Comparison of ENCODE assay signal across 25 cellular contexts in genomic region chr3:102570551-102570950, GRCh38.
A peak's percentile ranks its signal among the peaks of the same experiment; 100 is the strongest.
DNase-seq lines count a peak whose midpoint lies in the region; ATAC-seq, FAIRE-seq and TF ChIP-seq lines count a peak whose summit lies in the region.
"Had no signal": no experiment of that assay in that cellular context is flagged by ENCODE, and none has a peak within 500 bp of the region (broad histone marks: within the 10 kb centered on the region; RNA-seq: fewer than 3 reads in every experiment).

No MANE protein-coding gene starts in this region.

- TF ChIP-seq CTCF in right lobe of liver (IDR thresholded peaks at IDR 0.05): no peak
- TF ChIP-seq CTCF in HepG2 (CRISPR knock-in tag; IDR thresholded peaks at IDR 0.05): no peak
- TF ChIP-seq CTCF in left lung (IDR thresholded peaks at IDR 0.05): no peak
- TF ChIP-seq CTCF in esophagus muscularis mucosa (IDR thresholded peaks at IDR 0.05): no peak

- in situ Hi-C loops in HepG2 (cut with HindIII; ENCODE audit: extremely low pct_ligation_motif_present, low pct_unique_long_range_greater_than_20kb): no loop called here

- no peak overlapping the region for H3K9ac ChIP-seq in HepG2 (ENCODE audit: insufficient read depth, low read depth, low read length)
- H3K9ac ChIP-seq: BLaER1 had no signal

- no peak for TF ChIP-seq RAD21 in HepG2 (CRISPR knock-in tag; IDR thresholded peaks at IDR 0.05)

- no peak overlapping the region for H2AFZ ChIP-seq in HepG2 (ENCODE audit: low read length)

- H3K36me3 ChIP-seq in right lobe of liver (no peaks in the 10 kb centered on the region), HepG2 (replicated peaks in 1 of 2; ENCODE audit: control insufficient read depth in 1 of 2, insufficient read depth in 2 of 2, low read length in 2 of 2) (no peaks in the 10 kb centered on the region), left lung (no peaks in the 10 kb centered on the region), esophagus muscularis mucosa (no peaks in the 10 kb centered on the region)
- H3K36me3 ChIP-seq: BE2C, BLaER1 had no signal

- TF ChIP-seq POLR2A in right lobe of liver (IDR thresholded peaks at IDR 0.05) (no peak), HepG2 (IDR thresholded peaks at IDR 0.05; ENCODE audit: insufficient read depth in 1 of 2, low read depth in 2 of 2, low read length in 2 of 2) (no peak), esophagus muscularis mucosa (IDR thresholded peaks at IDR 0.05; ENCODE audit: low read depth) (no peak)

- no peak for FAIRE-seq in HepG2 (lab: Jason Lieb, UNC)
- FAIRE-seq: A549, GM12878, GM12892, GM18507 had no signal

- no peaks in the 10 kb centered on the region for H3K9me3 ChIP-seq in right lobe of liver
- 0 out of 2 replicates have a peak, but pooled peaks cover under 1% of the 10 kb centered on the region for H3K9me3 ChIP-seq in HepG2 (ENCODE audit: low read length)
- H3K9me3 ChIP-seq in left lung: no peaks in the 10 kb centered on the region
- no peaks in the 10 kb centered on the region for H3K9me3 ChIP-seq in esophagus muscularis mucosa
- H3K9me3 ChIP-seq: A549, BE2C, BLaER1 had no signal

- WGBS in right lobe of liver (ENCODE audit: insufficient coverage, low coverage, low lambda C conversion rate, missing lambda C conversion rate): 31% methylated on average over 3 of the region's 3 CpGs
- WGBS in HepG2 (ENCODE audit: low lambda C conversion rate): 2% methylated on average over 3 of the region's 3 CpGs
- WGBS in esophagus muscularis mucosa: 67% methylated on average over 3 of the region's 3 CpGs

- peaks cover 0 to 24% (median 4%) of the 10 kb centered on the region in 4 donors for H3K4me1 ChIP-seq in right lobe of liver
- no peaks in the 10 kb centered on the region for H3K4me1 ChIP-seq in HepG2 (ENCODE audit: insufficient read depth, low read length)
- no peaks in the 10 kb centered on the region for H3K4me1 ChIP-seq in left lung
- no peaks in the 10 kb centered on the region for H3K4me1 ChIP-seq in esophagus muscularis mucosa
- H3K4me1 ChIP-seq: A549, BE2C, BLaER1 had no signal

- H3K4me2 ChIP-seq in HepG2 (ENCODE audit: low read depth, low read length): no peak overlapping the region
- H3K4me2 ChIP-seq: A549, BLaER1 had no signal

- H3K79me2 ChIP-seq in HepG2 (ENCODE audit: insufficient read depth, low read length): no peaks in the 10 kb centered on the region

- H3K27ac ChIP-seq in right lobe of liver (peak overlapping the region in 2 of 3 donors; percentile 1 to 24), HepG2 (ENCODE audit: extremely low read length, insufficient read depth, low read length) (no peak overlapping the region), left lung (no peak overlapping the region), esophagus muscularis mucosa (replicated peaks in 1 of 4) (no peak overlapping the region)
- H3K27ac ChIP-seq: 22Rv1, A549, BLaER1 had no signal

- BruUV-seq in HepG2 (replicated peaks; lab: Mats Ljungman, UMichigan): no TSS peak

- DNase-seq in right lobe of liver (no peak), HepG2 (ENCODE audit: low spot score) (no peak), NCI-H82 treated with DMSO at 0.1 percent for 48 hours (lab: John Stamatoyannopoulos, UW; ENCODE audit: unreplicated experiment) (peak; percentile 31), left lung (no peak), esophagus muscularis mucosa (ENCODE audit: extremely low spot score) (no peak)
- DNase-seq: ACHN; BE2C; C1 segment of cervical spinal cord; CD4-positive, alpha-beta memory T cell; CD4-positive, CD25-positive, alpha-beta regulatory T cell; CD8-positive, alpha-beta memory T cell; COR-L47; DMS 273 treated with DMSO at 0.1 percent for 48 hours; DMS153; DMS53; DMS79; DND-41; EL; GDM1 had no signal

- intact Hi-C loops in right lobe of liver (cut with DNase I) (no loop called here), HepG2 (cut with micrococcal nuclease; ENCODE audit: unreplicated experiment) (no loop called here), left lung (cut with DNase I) (no loop called here), esophagus muscularis mucosa (cut with DNase I) (no loop called here)

- H3K4me3 ChIP-seq in right lobe of liver (no peak overlapping the region), HepG2 (replicated peaks in 1 of 3; ENCODE audit: insufficient read depth in 1 of 3, low read depth in 2 of 3, low read length in 3 of 3) (no peak overlapping the region), left lung (no peak overlapping the region), esophagus muscularis mucosa (no peak overlapping the region)
- H3K4me3 ChIP-seq: A549, BLaER1, GM12878 had no signal

- ATAC-seq in right lobe of liver (peak in 1 of 4 donors; percentile 8), HepG2 (no peak), left lung (no peak)
- ATAC-seq: A549, GM12878 had no signal

- H3K27me3 ChIP-seq in right lobe of liver: no peaks in the 10 kb centered on the region
- H3K27me3 ChIP-seq in HepG2 (ENCODE audit: control insufficient read depth in 1 of 2, insufficient read depth in 2 of 2, low read length in 2 of 2): no peaks in the 10 kb centered on the region; a peak in 1 of 5 replicates
- no peaks in the 10 kb centered on the region for H3K27me3 ChIP-seq in left lung
- no peaks in the 10 kb centered on the region for H3K27me3 ChIP-seq in esophagus muscularis mucosa
- H3K27me3 ChIP-seq: BE2C, BLaER1 had no signal

- no peaks in the 10 kb centered on the region for H4K20me1 ChIP-seq in HepG2 (ENCODE audit: insufficient read depth, low read length)
- H4K20me1 ChIP-seq: BLaER1 had no signal

- CTCF ChIA-PET in HepG2 (lab: Yijun Ruan, JAX; ENCODE audit: low intra/inter-chr PET ratio, low total read pairs): no interaction called here

- TF ChIP-seq EP300 in HepG2 (IDR thresholded peaks at IDR 0.05; ENCODE audit: low read depth in 2 of 2, low read length in 2 of 2): no peak
- no peak for TF ChIP-seq EP300 in HepG2 (CRISPR knock-in tag; IDR thresholded peaks at IDR 0.05; ENCODE audit: borderline replicate concordance)
- no peak for TF ChIP-seq EP300 in esophagus muscularis mucosa (IDR thresholded peaks at IDR 0.05)

- POLR2A ChIA-PET in HepG2 (lab: Yijun Ruan, JAX): no interaction called here

TF ChIP-seq in HepG2, 621 proteins besides CTCF, POLR2A, EP300 and RAD21 (continues in another document):
- TF ChIP-seq HIVEP1 (CRISPR knock-in tag; IDR thresholded peaks at IDR 0.05): no peak
- no peak for TF ChIP-seq ARID2 (CRISPR knock-in tag; IDR thresholded peaks at IDR 0.05; ENCODE audit: borderline replicate concordance)
- TF ChIP-seq, protein P1, sequence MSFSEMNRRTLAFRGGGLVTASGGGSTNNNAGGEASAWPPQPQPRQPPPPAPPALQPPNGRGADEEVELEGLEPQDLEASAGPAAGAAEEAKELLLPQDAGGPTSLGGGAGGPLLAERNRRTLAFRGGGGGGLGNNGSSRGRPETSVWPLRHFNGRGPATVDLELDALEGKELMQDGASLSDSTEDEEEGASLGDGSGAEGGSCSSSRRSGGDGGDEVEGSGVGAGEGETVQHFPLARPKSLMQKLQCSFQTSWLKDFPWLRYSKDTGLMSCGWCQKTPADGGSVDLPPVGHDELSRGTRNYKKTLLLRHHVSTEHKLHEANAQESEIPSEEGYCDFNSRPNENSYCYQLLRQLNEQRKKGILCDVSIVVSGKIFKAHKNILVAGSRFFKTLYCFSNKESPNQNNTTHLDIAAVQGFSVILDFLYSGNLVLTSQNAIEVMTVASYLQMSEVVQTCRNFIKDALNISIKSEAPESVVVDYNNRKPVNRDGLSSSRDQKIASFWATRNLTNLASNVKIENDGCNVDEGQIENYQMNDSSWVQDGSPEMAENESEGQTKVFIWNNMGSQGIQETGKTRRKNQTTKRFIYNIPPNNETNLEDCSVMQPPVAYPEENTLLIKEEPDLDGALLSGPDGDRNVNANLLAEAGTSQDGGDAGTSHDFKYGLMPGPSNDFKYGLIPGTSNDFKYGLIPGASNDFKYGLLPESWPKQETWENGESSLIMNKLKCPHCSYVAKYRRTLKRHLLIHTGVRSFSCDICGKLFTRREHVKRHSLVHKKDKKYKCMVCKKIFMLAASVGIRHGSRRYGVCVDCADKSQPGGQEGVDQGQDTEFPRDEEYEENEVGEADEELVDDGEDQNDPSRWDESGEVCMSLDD (CRISPR knock-in tag; IDR thresholded peaks at IDR 0.05; ENCODE audit: borderline replicate concordance): no peak
- no peak for TF ChIP-seq ZNF75D (CRISPR knock-in tag; IDR thresholded peaks at IDR 0.05; ENCODE audit: borderline replicate concordance)
- TF ChIP-seq MYNN (CRISPR knock-in tag; IDR thresholded peaks at IDR 0.05; ENCODE audit: low read depth): no peak
- TF ChIP-seq MEF2D (CRISPR knock-in tag; IDR thresholded peaks at IDR 0.05): no peak
- TF ChIP-seq, protein P2, sequence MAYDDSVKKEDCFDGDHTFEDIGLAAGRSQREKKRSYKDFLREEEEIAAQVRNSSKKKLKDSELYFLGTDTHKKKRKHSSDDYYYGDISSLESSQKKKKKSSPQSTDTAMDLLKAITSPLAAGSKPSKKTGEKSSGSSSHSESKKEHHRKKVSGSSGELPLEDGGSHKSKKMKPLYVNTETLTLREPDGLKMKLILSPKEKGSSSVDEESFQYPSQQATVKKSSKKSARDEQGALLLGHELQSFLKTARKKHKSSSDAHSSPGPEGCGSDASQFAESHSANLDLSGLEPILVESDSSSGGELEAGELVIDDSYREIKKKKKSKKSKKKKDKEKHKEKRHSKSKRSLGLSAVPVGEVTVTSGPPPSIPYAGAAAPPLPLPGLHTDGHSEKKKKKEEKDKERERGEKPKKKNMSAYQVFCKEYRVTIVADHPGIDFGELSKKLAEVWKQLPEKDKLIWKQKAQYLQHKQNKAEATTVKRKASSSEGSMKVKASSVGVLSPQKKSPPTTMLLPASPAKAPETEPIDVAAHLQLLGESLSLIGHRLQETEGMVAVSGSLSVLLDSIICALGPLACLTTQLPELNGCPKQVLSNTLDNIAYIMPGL (CRISPR knock-in tag; IDR thresholded peaks at IDR 0.05; ENCODE audit: borderline replicate concordance in 1 of 2, low read depth in 1 of 2): no peak
- TF ChIP-seq ZNF589 (CRISPR knock-in tag; conservative IDR thresholded peaks at IDR 0.05): no peak
- no peak for TF ChIP-seq SRSF4 (IDR thresholded peaks at IDR 0.05; ENCODE audit: low read depth, low read length, poor library complexity, severe bottlenecking)
- no peak for TF ChIP-seq ELF3 (CRISPR knock-in tag; IDR thresholded peaks at IDR 0.05)
- no peak for TF ChIP-seq KLF11 (CRISPR knock-in tag; IDR thresholded peaks at IDR 0.05)
- TF ChIP-seq HOXA3 (CRISPR knock-in tag; IDR thresholded peaks at IDR 0.05): no peak
- TF ChIP-seq ETS1 (CRISPR knock-in tag; IDR thresholded peaks at IDR 0.05): no peak
- no peak for TF ChIP-seq ZNF652 (CRISPR knock-in tag; IDR thresholded peaks at IDR 0.05; ENCODE audit: borderline replicate concordance, low read depth)

Comparison
In these comparisons a context has a peak if more than half of its experiments do, and no peak if none do; other contexts are left out.
1. H3K27ac ChIP-seq: peak in right lobe of liver (2 of 3); none in HepG2 (single experiment), left lung (0 of 2) and esophagus muscularis mucosa (0 of 4).